ENCODE assay signal across 19 cellular contexts in the genomic region with DNA sequence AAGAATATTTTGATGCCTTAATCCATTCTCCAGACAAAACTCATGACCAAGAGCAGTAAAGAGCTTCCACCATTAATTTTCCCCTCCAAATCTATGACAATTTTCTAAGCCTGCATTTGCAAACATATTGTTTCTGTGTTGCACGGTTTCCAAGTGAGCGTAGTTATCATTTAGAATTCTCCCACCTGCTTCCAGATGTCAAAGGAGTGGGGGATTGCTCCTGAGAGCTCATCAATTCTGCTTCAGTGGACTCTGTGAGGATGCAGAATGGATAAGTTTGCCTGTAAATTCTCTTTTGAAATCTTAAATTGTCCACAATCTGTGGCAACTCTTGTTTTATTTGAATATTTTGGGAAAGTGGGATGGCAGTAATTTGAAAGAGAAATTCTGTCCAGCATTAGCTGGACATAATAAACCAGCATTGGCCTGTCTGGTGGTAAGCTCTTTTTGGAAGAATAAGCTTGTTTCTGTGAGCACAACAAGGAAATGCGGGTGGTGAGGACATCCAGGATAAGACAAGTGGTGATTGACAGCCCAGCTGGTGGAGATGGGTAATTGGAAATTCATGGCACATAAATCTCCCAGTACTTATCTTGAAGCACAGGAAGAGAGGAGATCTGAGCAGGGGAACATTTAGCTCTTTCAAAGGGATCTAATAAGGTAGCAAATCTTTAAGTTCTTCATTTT.
DNase-seq lines count a peak whose midpoint lies in the region; ATAC-seq, FAIRE-seq and TF ChIP-seq lines count a peak whose summit lies in the region.
"Had no signal": no experiment of that assay in that cellular context is flagged by ENCODE, and none has a peak within 500 bp of the region (broad histone marks: within the 10 kb centered on the region; RNA-seq: fewer than 3 reads in every experiment).

No MANE protein-coding gene starts in this region.

- no peak overlapping the region for H3K23ac ChIP-seq in H1 (ENCODE audit: insufficient read length)

- no peak for TF ChIP-seq CTCF in H1 (IDR thresholded peaks at IDR 0.05; ENCODE audit: control extremely low read depth in 1 of 3, insufficient read depth in 1 of 3, low read depth in 1 of 3, low read length in 3 of 3)
- TF ChIP-seq CTCF in neural cell (IDR thresholded peaks at IDR 0.05; ENCODE audit: poor library complexity, severe bottlenecking) = no peak

- no peak overlapping the region for H4K5ac ChIP-seq in H1 (ENCODE audit: insufficient read length, low read depth, low read length)

- 92% methylated on average over 3 of the region's 3 CpGs; no CpG with 5 or more reads in 1 of the 2 experiments for WGBS in H1 (ENCODE audit: extremely low coverage in 1 of 2, insufficient coverage in 1 of 2, insufficient read length in 1 of 2, insufficient replicate concordance in 2 of 2, low coverage in 1 of 2, low lambda C conversion rate in 2 of 2, missing lambda C conversion rate in 1 of 2), 2 experiments

- no peak overlapping the region for H2BK20ac ChIP-seq in H1 (ENCODE audit: low read length)

- ATAC-seq in HG02623 (IDR thresholded peaks at IDR 0.05; ENCODE audit: unreplicated experiment) = no peak
- ATAC-seq: PC-3 had no signal

- H3K79me1 ChIP-seq in H1 (ENCODE audit: low read depth, low read length) = no peaks in the 10 kb centered on the region

- peaks cover 8% of the 10 kb centered on the region for H3F3A ChIP-seq in neural cell (ENCODE audit: insufficient read depth, low read length, poor library complexity, severe bottlenecking)

- TF ChIP-seq RAD21 in H1 (IDR thresholded peaks at IDR 0.05 in 1 of 2, conservative IDR thresholded peaks at IDR 0.05 in 1 of 2; ENCODE audit: low read depth in 2 of 2, low read length in 2 of 2) = no peak
- TF ChIP-seq RAD21 in neural cell (conservative IDR thresholded peaks at IDR 0.05) = peak; percentile 17

- H3K9ac ChIP-seq in H1 (replicated peaks in 1 of 4; ENCODE audit: extremely low read depth in 1 of 4, low read depth in 3 of 4, low read length in 3 of 4) (no peak overlapping the region), neural cell (ENCODE audit: low read length) (peak overlapping the region; percentile 32)

- POLR2A ChIA-PET in H1 (lab: Charles Lee; ENCODE audit: partially characterized antibody) = interaction anchor here (1.6 kb wide), 1 partner anchor 14 kb away, joined by 3 read pairs; no protein-coding TSS in a partner anchor

- no peak for TF ChIP-seq POLR2A in H1 (IDR thresholded peaks at IDR 0.05; ENCODE audit: control extremely low read depth in 1 of 2, low read depth in 2 of 2, low read length in 2 of 2)

- H3K36me3 ChIP-seq in H1 (ENCODE audit: control insufficient read depth in 2 of 4, insufficient read depth in 4 of 4, low read length in 3 of 4) (no peaks in the 10 kb centered on the region), neural cell (ENCODE audit: insufficient read depth, low read length) (no peaks in the 10 kb centered on the region)
- H3K36me3 ChIP-seq: SJSA1 had no signal

- no peak overlapping the region for H2AK5ac ChIP-seq in H1 (ENCODE audit: low read depth, low read length)

- no peak overlapping the region for H3K4me3 ChIP-seq in H1 (ENCODE audit: extremely low read depth in 1 of 4, insufficient read depth in 2 of 4, low read depth in 3 of 4, low read length in 4 of 4)
- H3K4me3 ChIP-seq in neural cell (ENCODE audit: low read length) = peak overlapping the region; percentile 48
- H3K4me3 ChIP-seq: SJSA1 had no signal

- H3K18ac ChIP-seq in H1 (ENCODE audit: extremely low read depth, low read length) = no peak overlapping the region

- no peak for TF ChIP-seq EP300 in H1 (IDR thresholded peaks at IDR 0.05; ENCODE audit: borderline replicate concordance in 1 of 2, low read depth in 2 of 2, low read length in 2 of 2)
- TF ChIP-seq EP300 in neural cell (conservative IDR thresholded peaks at IDR 0.05; ENCODE audit: poor library complexity, severe bottlenecking) = peak; percentile 66

- DNase-seq in DMS53 (lab: John Stamatoyannopoulos, UW) (peak; percentile 40), DMS53 treated with DMSO at 0.1 percent for 48 hours (lab: John Stamatoyannopoulos, UW; ENCODE audit: unreplicated experiment) (no peak), LHCN-M2 (ENCODE audit: low read depth) (peak; percentile 79), H1 (ENCODE audit: low read depth in 1 of 2, low spot score in 2 of 2) (no peak), 8988T (no peak), iPS-NIHi7 (ENCODE audit: extremely low spot score) (no peak)
- DNase-seq: C1 segment of cervical spinal cord, EL, H7, Kasumi-1, NCI-H1105, NCI-H2029, NCI-H526, PC-3 had no signal

- no peaks in the 10 kb centered on the region for H3K9me3 ChIP-seq in H1 (ENCODE audit: insufficient read depth in 2 of 2, low read depth in 1 of 2, low read length in 1 of 2)
- H3K9me3 ChIP-seq in neural cell (ENCODE audit: low read length) = no peaks in the 10 kb centered on the region
- H3K9me3 ChIP-seq: SJSA1 had no signal

- no peak overlapping the region for H2BK12ac ChIP-seq in H1 (ENCODE audit: low read depth, low read length)

- H2BK120ac ChIP-seq in H1 (replicated peaks; ENCODE audit: low read depth, low read length) = no peak overlapping the region

- H3K79me2 ChIP-seq in H1 (ENCODE audit: control insufficient read depth in 1 of 2, insufficient read depth in 2 of 2, low read length in 2 of 2) (peaks cover 0 to 15% of the 10 kb centered on the region in 2 experiments; a peak in 1 of 4 replicates), neural cell (replicated peaks; ENCODE audit: insufficient read depth, low read length) (peaks cover 20% of the 10 kb centered on the region)

- no peak overlapping the region for H3K27ac ChIP-seq in H1 (ENCODE audit: low read depth, low read length)
- peak overlapping the region; percentile 87 for H3K27ac ChIP-seq in neural cell (ENCODE audit: low read length)
- H3K27ac ChIP-seq: HL-60, SJSA1 had no signal

- no peak overlapping the region for H2BK15ac ChIP-seq in H1 (ENCODE audit: low read length)

- no peak overlapping the region for H2BK5ac ChIP-seq in H1 (ENCODE audit: low read depth, low read length)

- no peak overlapping the region for H3K14ac ChIP-seq in H1 (ENCODE audit: insufficient read length)

- H3K27me3 ChIP-seq in H1 (replicated peaks in 1 of 4; ENCODE audit: control insufficient read depth in 3 of 4, extremely low read depth in 1 of 4, insufficient read depth in 3 of 4, low read length in 3 of 4) (no peaks in the 10 kb centered on the region), neural cell (ENCODE audit: insufficient read depth, low read depth, low read length) (no peaks in the 10 kb centered on the region)
- H3K27me3 ChIP-seq: SJSA1 had no signal

- H3K56ac ChIP-seq in H1 (replicated peaks; ENCODE audit: insufficient read length, low read depth, low read length) = no peak overlapping the region

- peaks cover 3% of the 10 kb centered on the region for H3K9me2 ChIP-seq in neural cell (ENCODE audit: insufficient read depth, low read length)

- no peaks in the 10 kb centered on the region for H3K23me2 ChIP-seq in H1 (ENCODE audit: low read depth, low read length)

- no peak overlapping the region for H3K4me2 ChIP-seq in H1 (ENCODE audit: insufficient read depth in 1 of 2, low read depth in 2 of 2, low read length in 2 of 2)
- H3K4me2 ChIP-seq in neural cell (ENCODE audit: low read length) = peak overlapping the region; percentile 68

- H3K4ac ChIP-seq in H1 (replicated peaks; ENCODE audit: insufficient read length, low read depth, low read length) = no peak overlapping the region

- H2AFZ ChIP-seq in H1 (ENCODE audit: low read length) (no peak overlapping the region), neural cell (ENCODE audit: low read depth, low read length) (no peak overlapping the region)

- peaks cover 0 to 3% (median 0%) of the 10 kb centered on the region in 4 experiments; a peak in 1 of 7 replicates for H3K4me1 ChIP-seq in H1 (replicated peaks in 1 of 4; ENCODE audit: control insufficient read depth in 3 of 4, insufficient read depth in 4 of 4, low read length in 3 of 4)

- CTCF ChIA-PET in H1 (lab: Charles Lee; ENCODE audit: partially characterized antibody) = interaction anchor here (0.8 to 2.7 kb wide), 4 partner anchors 10 to 232 kb away, joined by 3 to 16 read pairs (median 8); no protein-coding TSS in a partner anchor

- no peaks in the 10 kb centered on the region for H4K20me1 ChIP-seq in H1 (replicated peaks in 1 of 2; ENCODE audit: control insufficient read depth in 1 of 2, insufficient read depth in 2 of 2, low read length in 2 of 2)
- no peaks in the 10 kb centered on the region for H4K20me1 ChIP-seq in neural cell (ENCODE audit: insufficient read depth)

- peak; percentile 32 for FAIRE-seq in H1 (lab: Jason Lieb, UNC)
- FAIRE-seq: HTR-8/SVneo had no signal

- H4K91ac ChIP-seq in H1 (replicated peaks; ENCODE audit: insufficient read length, low read length) = no peak overlapping the region

- no peak overlapping the region for H4K8ac ChIP-seq in H1 (ENCODE audit: extremely low read depth, insufficient read depth, low read length)

TF ChIP-seq in H1, 55 proteins besides CTCF, POLR2A, EP300 and RAD21:
- no peak for TF ChIP-seq RBBP5 (IDR thresholded peaks at IDR 0.05; ENCODE audit: borderline replicate concordance, low read depth, low read length)
- no peak for TF ChIP-seq SIX5 (IDR thresholded peaks at IDR 0.05; ENCODE audit: low read depth, low read length)
- no peak for TF ChIP-seq BACH1 (IDR thresholded peaks at IDR 0.05; ENCODE audit: low read length)
- TF ChIP-seq, protein P1, sequence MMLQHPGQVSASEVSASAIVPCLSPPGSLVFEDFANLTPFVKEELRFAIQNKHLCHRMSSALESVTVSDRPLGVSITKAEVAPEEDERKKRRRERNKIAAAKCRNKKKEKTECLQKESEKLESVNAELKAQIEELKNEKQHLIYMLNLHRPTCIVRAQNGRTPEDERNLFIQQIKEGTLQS (IDR thresholded peaks at IDR 0.05; ENCODE audit: insufficient read depth, low read depth, low read length) = no peak
TF ChIP-seq in H1: peak in this region for 0.

Comparison
In these comparisons a context has a peak if more than half of its experiments do, and no peak if none do; other contexts are left out.
1. DNase-seq: peak in DMS53 (single experiment) and LHCN-M2 (single experiment); none in DMS53 treated with DMSO at 0.1 percent for 48 hours (single experiment), H1 (0 of 2), 8988T (single experiment) and iPS-NIHi7 (single experiment).